16 cellular contexts compared by ENCODE assay signal in the genomic region with DNA sequence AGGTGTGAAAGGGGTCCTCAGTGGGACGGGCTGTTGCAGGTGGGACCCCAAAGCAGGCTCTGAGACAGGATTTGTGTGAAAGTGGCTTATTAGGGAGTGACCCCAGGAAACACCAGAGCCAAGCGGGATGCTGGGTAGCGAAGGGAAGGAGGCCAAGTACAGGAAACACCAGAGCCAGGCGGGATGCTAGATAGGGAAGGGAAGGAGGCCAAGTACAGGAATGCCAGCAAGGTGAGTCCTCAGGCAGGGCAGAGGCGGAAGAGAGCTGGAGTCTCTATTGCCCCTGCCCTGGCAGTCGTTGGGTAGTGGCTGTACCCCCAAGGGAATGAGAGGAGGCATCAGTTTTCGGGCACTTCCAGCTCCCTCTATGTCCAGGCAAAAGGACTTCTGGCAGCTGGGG. TPM values are rescaled to one million over a fixed set of nuclear protein-coding genes. Genes with fewer than 3 reads are reported as not detected.
A peak's percentile ranks its signal among the peaks of the same experiment; 100 is the strongest.
DNase-seq lines count a peak whose midpoint lies in the region; TF ChIP-seq lines count a peak whose summit lies in the region.
"Had no signal": no experiment of that assay in that cellular context is flagged by ENCODE, and none has a peak within 500 bp of the region (broad histone marks: within the 10 kb centered on the region; RNA-seq: fewer than 3 reads in every experiment).

No MANE protein-coding gene starts in this region.

- CTCF ChIA-PET in MCF 10A (lab: Yijun Ruan, JAX) (interaction anchor here (0.6 to 11.8 kb wide), 12 partner anchors 8 to 146 kb away, joined by 3 to 198 read pairs (median 4); partner anchors contain the start of gene TGM2), mammary epithelial cell (lab: Charles Lee; ENCODE audit: low non-redundant PET) (no interaction called here)

- TF ChIP-seq CTCF in MCF 10A (IDR thresholded peaks at IDR 0.05; ENCODE audit: unreplicated experiment) (no peak), mammary epithelial cell (conservative IDR thresholded peaks at IDR 0.05 in 1 of 2, IDR thresholded peaks at IDR 0.05 in 1 of 2; ENCODE audit: extremely low read depth in 1 of 2, insufficient read depth in 1 of 2, low read depth in 1 of 2, low read length in 2 of 2) (no peak), neutrophil (IDR thresholded peaks at IDR 0.05) (no peak)

- no peak overlapping the region for H3K4me3 ChIP-seq in mammary epithelial cell (replicated peaks in 1 of 3; ENCODE audit: insufficient read depth in 1 of 3, low read depth in 2 of 3, low read length in 3 of 3)
- no peak overlapping the region for H3K4me3 ChIP-seq in neutrophil (ENCODE audit: low read depth in 1 of 2, low read length in 1 of 2)
- H3K4me3 ChIP-seq: GM23338 had no signal

- DNase-seq in MCF 10A (ENCODE audit: unreplicated experiment) (peak; percentile 41), mammary epithelial cell (no peak), NCI-H226 (peak; percentile 88), iPS-NIHi11 (ENCODE audit: low spot score) (peak; percentile 27), HuH-7 (ENCODE audit: low spot score) (no peak), NOMO-1 (lab: John Stamatoyannopoulos, UW; ENCODE audit: unreplicated experiment in 2 of 2) (no peak), COLO668 (lab: John Stamatoyannopoulos, UW; ENCODE audit: unreplicated experiment) (no peak)
- DNase-seq: DMS79, KG1, MM.1S, NCI-H1105, NCI-H1694 treated with DMSO at 0.1 percent for 48 hours, NCI-H446, PC-3 had no signal

- H3K4me1 ChIP-seq in mammary epithelial cell (ENCODE audit: insufficient read depth, low read length) (peaks cover 31% of the 10 kb centered on the region), neutrophil (ENCODE audit: control insufficient read depth in 1 of 2, insufficient read depth in 1 of 2, low read depth in 1 of 2, low read length in 1 of 2) (peaks cover 59 to 65% of the 10 kb centered on the region in 2 experiments)

- H3K27ac ChIP-seq in mammary epithelial cell (ENCODE audit: insufficient read depth, low read depth, low read length) = no peak overlapping the region
- peak overlapping the region; percentile 91 for H3K27ac ChIP-seq in neutrophil

- H3K4me2 ChIP-seq in mammary epithelial cell (ENCODE audit: insufficient read depth, low read depth, low read length) = no peak overlapping the region
- H3K4me2 ChIP-seq: GM23338 had no signal

- POLR2A ChIA-PET in MCF 10A (lab: Yijun Ruan, JAX) = interaction anchor here (0.9 to 3.8 kb wide), 10 partner anchors 8 to 162 kb away, joined by 3 to 20 read pairs (median 4); partner anchors contain the start of genes RPRD1B and TTI1

- H3K27ac Mint-ChIP-seq in MCF 10A (ENCODE audit: low read depth, unreplicated experiment) = no peak overlapping the region
- H3K27ac Mint-ChIP-seq: GM23338 had no signal

- BruUV-seq in MCF 10A (replicated peaks; lab: Mats Ljungman, UMichigan) (no TSS peak), mammary epithelial cell (replicated peaks; lab: Mats Ljungman, UMichigan) (no TSS peak)

- no peaks in the 10 kb centered on the region for H3K9me3 Mint-ChIP-seq in MCF 10A (ENCODE audit: unreplicated experiment)

- no peaks in the 10 kb centered on the region for H3K79me2 ChIP-seq in mammary epithelial cell (ENCODE audit: insufficient read depth, low read length)

- H2AFZ ChIP-seq in mammary epithelial cell (ENCODE audit: low read depth, low read length) = no peak overlapping the region
- H2AFZ ChIP-seq: GM23338 had no signal

- H3K9ac ChIP-seq in mammary epithelial cell (ENCODE audit: insufficient read depth, low read length) = no peak overlapping the region

- H3K4me3 Mint-ChIP-seq in MCF 10A (ENCODE audit: unreplicated experiment) = no peak overlapping the region
- H3K4me3 Mint-ChIP-seq: GM23338 had no signal

- H3K9me3 ChIP-seq in mammary epithelial cell (replicated peaks; ENCODE audit: insufficient read depth, low read length) (no peaks in the 10 kb centered on the region), neutrophil (no peaks in the 10 kb centered on the region)

- WGBS in mammary epithelial cell (ENCODE audit: low coverage, missing lambda C conversion rate) = 54% methylated on average over 6 of the region's 7 CpGs

- in situ Hi-C loops in mammary epithelial cell (cut with MboI; ENCODE audit: low sequenced_read_pairs in 2 of 2) = no loop called here

- no peaks in the 10 kb centered on the region for H3K27me3 Mint-ChIP-seq in MCF 10A (ENCODE audit: insufficient read depth, unreplicated experiment)

- no peaks in the 10 kb centered on the region for H3K36me3 Mint-ChIP-seq in MCF 10A (ENCODE audit: insufficient read depth, unreplicated experiment)

- dilution Hi-C loops in mammary epithelial cell (cut with HindIII; ENCODE audit: low sequenced_read_pairs) = no loop called here

- H3K27me3 ChIP-seq in mammary epithelial cell (ENCODE audit: insufficient read depth, low read length) (no peaks in the 10 kb centered on the region), neutrophil (no peaks in the 10 kb centered on the region)

- H4K20me1 ChIP-seq in mammary epithelial cell (ENCODE audit: insufficient read depth, low read length) = no peaks in the 10 kb centered on the region

- intact Hi-C loops in MCF 10A (cut with micrococcal nuclease) (no loop called here), mammary epithelial cell (cut with micrococcal nuclease) (no loop called here)

- H3K36me3 ChIP-seq in mammary epithelial cell (ENCODE audit: insufficient read depth, low read length) (no peaks in the 10 kb centered on the region), neutrophil (no peaks in the 10 kb centered on the region)

- H3K4me1 Mint-ChIP-seq in MCF 10A (ENCODE audit: insufficient read depth, unreplicated experiment) = peaks cover 35% of the 10 kb centered on the region
- H3K4me1 Mint-ChIP-seq: GM23338 had no signal

RNA-seq across cellular contexts. Expression of gene TGM2, which starts 30.5 kb away (rescaled TPM):
- total RNA-seq in MCF 10A (2022) = 0.76 and 1.5 TPM in 2 replicates
- 100 to 1,000 TPM in 1 of 2 donors, 10 to 100 TPM in 1; 53.4 to 252 TPM for total RNA-seq in mammary epithelial cell
- polyA plus RNA-seq in mammary epithelial cell = 98.1 TPM
- polyA minus RNA-seq in mammary epithelial cell = 98.9 TPM

Comparison
In these comparisons a context has a peak if more than half of its experiments do, and no peak if none do; other contexts are left out.
1. DNase-seq: peak in MCF 10A (single experiment), NCI-H226 (single experiment) and iPS-NIHi11 (single experiment); none in mammary epithelial cell (single experiment), HuH-7 (single experiment), NOMO-1 (0 of 2) and COLO668 (single experiment).
2. RNA of gene TGM2, which starts 30.5 kb away (total RNA-seq): 53.4 to 252 TPM in mammary epithelial cell; 0.76 to 1.5 TPM in MCF 10A; every median in the first group is over 10 times any median in the second.